In the genomic region with DNA sequence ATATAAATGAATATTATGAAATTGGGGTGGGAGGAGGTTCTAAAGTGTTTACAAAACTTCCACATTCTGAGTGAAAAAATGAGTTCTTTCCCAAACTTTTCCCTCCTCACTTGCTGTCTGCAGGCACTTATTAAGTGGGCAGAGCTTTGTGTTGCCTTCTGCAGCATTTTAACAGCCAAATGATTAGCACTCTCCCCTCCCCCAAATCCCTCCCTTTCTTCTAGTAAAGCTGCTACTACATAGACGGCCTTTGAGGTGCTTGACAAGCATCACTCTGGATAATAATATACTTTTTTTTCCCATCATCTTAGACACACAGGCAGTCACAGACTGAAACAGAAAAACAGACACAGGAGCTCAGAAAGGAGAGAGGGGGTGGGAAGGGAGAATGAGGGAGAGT, we compare ENCODE assay signal across 1 cellular context.
TF ChIP-seq lines count a peak whose summit lies in the region.

No MANE protein-coding gene starts in this region.

TF ChIP-seq in GM23338, 12 proteins besides CTCF, POLR2A, EP300 and RAD21 (continued from another document):
- TF ChIP-seq ZNF462 (CRISPR knock-in tag; IDR thresholded peaks at IDR 0.05): no peak
